ENCODE assay signal across 8 cellular contexts in the genomic region with DNA sequence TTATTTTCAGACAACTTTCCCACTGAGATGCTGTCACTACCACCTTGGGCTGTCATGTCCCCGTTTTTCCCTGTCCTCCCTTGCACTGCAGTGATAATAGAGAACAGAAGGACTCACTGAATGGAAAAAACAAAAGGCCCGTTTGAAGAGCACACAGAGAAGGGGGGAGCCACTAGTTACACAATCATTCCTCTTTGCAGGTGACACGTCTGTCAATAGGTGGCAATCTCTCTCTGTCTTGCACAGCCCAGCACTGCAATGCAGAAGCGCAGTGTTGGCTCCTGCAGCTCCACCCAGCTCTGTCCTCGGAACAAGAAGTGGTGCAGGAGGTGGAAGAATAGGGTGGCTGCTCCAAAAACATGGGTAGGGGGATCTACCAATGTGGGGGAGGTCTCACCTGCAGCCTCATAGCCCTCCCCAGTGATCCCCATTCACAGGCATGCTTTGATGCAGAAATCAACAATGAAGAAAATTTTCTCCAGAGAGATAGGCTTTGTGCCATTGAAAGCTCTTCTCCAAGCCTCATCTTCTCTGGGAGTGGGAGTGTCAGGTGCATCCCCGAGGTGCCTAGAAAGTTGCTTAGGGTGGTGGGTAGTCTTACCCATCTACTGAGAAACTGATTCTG. TPM values are rescaled to one million over a fixed set of nuclear protein-coding genes. Genes with fewer than 3 reads are reported as not detected.
DNase-seq lines count a peak whose midpoint lies in the region; ATAC-seq, FAIRE-seq and TF ChIP-seq lines count a peak whose summit lies in the region.

No MANE protein-coding gene starts in this region.

- H3K9ac ChIP-seq in HUES48 (ENCODE audit: low read depth, low read length), result no peak overlapping the region; the same call in 1 of the 2 replicates

- TF ChIP-seq CTCF in bronchial epithelial cell (IDR thresholded peaks at IDR 0.05; ENCODE audit: insufficient read depth, low read length, severe bottlenecking) (peak; percentile 87), thoracic aorta (IDR thresholded peaks at IDR 0.05) (no peak)

- H3K27me3 ChIP-seq in HUES48 (ENCODE audit: control insufficient read depth, insufficient read depth, low read length), result no peaks in the 10 kb centered on the region
- H3K27me3 ChIP-seq in bronchial epithelial cell (ENCODE audit: control insufficient read depth, insufficient read depth, low read length), result no peaks in the 10 kb centered on the region
- H3K27me3 ChIP-seq in thoracic aorta (replicated peaks; ENCODE audit: insufficient read depth), result no peaks in the 10 kb centered on the region

- H3K36me3 ChIP-seq in HUES48 (ENCODE audit: control insufficient read depth, insufficient read depth, low read length) (peaks cover 28% of the 10 kb centered on the region), bronchial epithelial cell (ENCODE audit: control insufficient read depth, insufficient read depth, low read length) (peaks cover 3% of the 10 kb centered on the region), thoracic aorta (no peaks in the 10 kb centered on the region)

- no peak overlapping the region for H3K4me3 ChIP-seq in HUES48 (ENCODE audit: low read depth, low read length)
- no peak overlapping the region for H3K4me3 ChIP-seq in bronchial epithelial cell (ENCODE audit: low read depth, low read length)
- H3K4me3 ChIP-seq in thoracic aorta, result no peak overlapping the region

- H3K9me3 ChIP-seq in HUES48 (ENCODE audit: control insufficient read depth, insufficient read depth, low read length) (0 out of 2 replicates have a peak, but pooled peaks cover 4% of the 10 kb centered on the region), thoracic aorta (no peaks in the 10 kb centered on the region)

- no peak for FAIRE-seq in bronchial epithelial cell (lab: Jason Lieb, UNC)

- H3K4me1 ChIP-seq in HUES48 (ENCODE audit: control insufficient read depth, insufficient read depth, low read length) (peaks cover 33% of the 10 kb centered on the region), thoracic aorta (ENCODE audit: control insufficient read depth in 1 of 2, low read depth in 2 of 2) (peaks cover 35 to 76% of the 10 kb centered on the region in 2 donors)

- ATAC-seq in GM21515 (IDR thresholded peaks at IDR 0.05; ENCODE audit: unreplicated experiment) (peak; percentile 48), thoracic aorta (ENCODE audit: insufficient number of reproducible peaks, low FRiP score, low read depth) (no peak), GM18517 (IDR thresholded peaks at IDR 0.05; ENCODE audit: unreplicated experiment) (no peak)

- H3K27ac ChIP-seq in HUES48 (ENCODE audit: low read depth, low read length) (peak overlapping the region; percentile 23), thoracic aorta (peak overlapping the region; percentile 39 to 73)

- DNase-seq in EL (peak; percentile 45), NOMO-1 (lab: John Stamatoyannopoulos, UW; ENCODE audit: unreplicated experiment in 2 of 2) (peak; percentile 47 to 83), bronchial epithelial cell (ENCODE audit: low read depth) (peak; percentile 69), kidney tubule cell (ENCODE audit: low spot score) (peak; percentile 78), thoracic aorta (ENCODE audit: low spot score) (no peak)

RNA-seq across cellular contexts. Expression of a gene that starts 31.8 kb away (rescaled TPM):
- 45.3 and 45.6 TPM in 2 replicates for total RNA-seq in bronchial epithelial cell
- total RNA-seq in thoracic aorta, result 100 to 1,000 TPM; 601 to 687 TPM

Comparison
In these comparisons a context has a peak if more than half of its experiments do, and no peak if none do; other contexts are left out.
1. RNA of a gene that starts 31.8 kb away (total RNA-seq): 601 to 687 TPM in thoracic aorta; 45.3 to 45.6 TPM in bronchial epithelial cell; every median in the first group is over 10 times any median in the second.